Comparison of ENCODE assay signal across 16 cellular contexts in the genomic region with DNA sequence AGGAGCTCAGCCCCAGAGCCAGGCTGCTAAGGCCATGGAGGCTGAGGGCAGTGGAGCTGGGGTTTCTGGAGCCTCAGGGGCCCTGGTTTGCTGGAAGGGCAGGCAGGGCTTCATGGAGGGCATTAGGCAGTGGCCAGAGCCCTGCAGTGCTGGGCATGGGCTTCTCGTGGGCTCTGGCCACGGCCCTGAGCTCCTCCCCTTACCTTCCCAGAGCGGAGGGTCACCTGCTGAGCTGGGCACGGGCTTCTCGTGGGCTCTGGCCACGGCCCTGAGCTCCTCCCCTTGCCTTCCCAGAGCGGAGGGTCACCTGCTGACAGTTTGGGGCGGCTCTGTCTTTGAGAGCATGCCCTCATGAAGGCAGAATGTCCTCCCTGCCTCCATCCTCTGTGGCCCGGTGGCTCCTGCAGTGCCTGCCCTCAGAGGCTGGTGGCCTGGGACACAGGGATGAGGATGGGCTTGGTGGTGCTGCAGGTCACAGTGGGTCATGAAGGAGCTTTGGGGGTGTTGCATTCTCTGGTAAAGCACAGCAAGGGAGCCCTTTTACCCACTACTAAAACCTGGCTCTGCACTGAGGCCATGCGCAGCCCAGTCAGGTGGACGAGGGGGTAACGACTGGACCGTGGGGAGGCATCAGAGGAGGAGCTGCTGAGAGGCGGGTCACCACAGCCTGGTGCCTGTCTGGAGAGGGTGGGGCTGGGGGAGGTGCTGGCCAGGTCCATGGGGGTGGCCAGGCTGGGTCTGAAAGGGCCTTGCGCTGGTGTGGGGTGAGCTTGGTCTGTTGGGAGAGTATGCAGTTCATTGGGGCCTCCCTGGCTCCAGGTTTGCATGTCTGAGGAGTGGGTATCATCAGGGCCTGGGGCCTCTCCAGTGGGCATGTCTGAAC. TPM values are rescaled to one million over a fixed set of nuclear protein-coding genes. Genes with fewer than 3 reads are reported as not detected.
DNase-seq lines count a peak whose midpoint lies in the region; ATAC-seq and TF ChIP-seq lines count a peak whose summit lies in the region.
"Had no signal": no experiment of that assay in that cellular context is flagged by ENCODE, and none has a peak within 500 bp of the region (broad histone marks: within the 10 kb centered on the region; RNA-seq: fewer than 3 reads in every experiment).

No MANE protein-coding gene starts in this region.

- no peak overlapping the region for H3K27ac ChIP-seq in right cardiac atrium (ENCODE audit: low read length)
- peak overlapping the region; percentile 14 for H3K27ac ChIP-seq in RWPE1

- H3K9me3 ChIP-seq in right cardiac atrium (ENCODE audit: control insufficient read depth, low read length): no peaks in the 10 kb centered on the region

- WGBS in right cardiac atrium: 78% methylated on average over 15 of the region's 15 CpGs

- peaks cover 6% of the 10 kb centered on the region for H3K4me1 ChIP-seq in right cardiac atrium (ENCODE audit: control insufficient read depth, insufficient read depth, low read length)

- TF ChIP-seq CTCF in RWPE1 (conservative IDR thresholded peaks at IDR 0.05; ENCODE audit: low read depth): no peak
- TF ChIP-seq CTCF in natural killer cell (IDR thresholded peaks at IDR 0.05): no peak

- ATAC-seq in right cardiac atrium: no peak
- no peak for ATAC-seq in left cardiac atrium
- ATAC-seq in natural killer cell: no peak
- ATAC-seq: HepG2, Panc1 had no signal

- CTCF ChIA-PET in RWPE1 (lab: Yijun Ruan, JAX): interaction anchor here (0.6 kb wide), 1 partner anchor 229 kb away, joined by 3 read pairs; no protein-coding TSS in a partner anchor
- CTCF ChIA-PET in activated CD4-positive, alpha-beta memory T cell treated with anti-CD3 and anti-CD28 coated beads for 36 hours (lab: Charles Lee): no interaction called here

- intact Hi-C loops in right cardiac atrium (cut with DNase I) (no loop called here), left cardiac atrium (cut with DNase I) (no loop called here), natural killer cell (cut with micrococcal nuclease) (no loop called here)
- intact Hi-C loops in activated CD4-positive, alpha-beta memory T cell treated with anti-CD3 and anti-CD28 coated beads for 36 hours (cut with micrococcal nuclease): no loop called here

- H3K36me3 Mint-ChIP-seq in natural killer cell: no peaks in the 10 kb centered on the region
- H3K36me3 Mint-ChIP-seq in activated CD4-positive, alpha-beta memory T cell treated with anti-CD3 and anti-CD28 coated beads for 36 hours: peaks cover 15% of the 10 kb centered on the region

- no peaks in the 10 kb centered on the region for H3K27me3 Mint-ChIP-seq in natural killer cell (ENCODE audit: low read depth in 2 of 2)
- no peaks in the 10 kb centered on the region for H3K27me3 Mint-ChIP-seq in activated CD4-positive, alpha-beta memory T cell treated with anti-CD3 and anti-CD28 coated beads for 36 hours
- H3K27me3 Mint-ChIP-seq: B cell had no signal

- DNase-seq in right cardiac atrium: peak in 2 of 3 donors; percentile 32 to 36
- no peak for DNase-seq in left cardiac atrium
- no peak for DNase-seq in RWPE1 (ENCODE audit: low spot score)
- no peak for DNase-seq in natural killer cell
- no peak for DNase-seq in NCI-H1694 treated with DMSO at 0.1 percent for 48 hours (lab: John Stamatoyannopoulos, UW)
- DNase-seq in NCI-H524 (lab: John Stamatoyannopoulos, UW): no peak
- no peak for DNase-seq in activated CD4-positive, alpha-beta memory T cell treated with anti-CD3 and anti-CD28 coated beads for 36 hours
- DNase-seq: DMS 273 treated with DMSO at 0.1 percent for 48 hours, NCI-H1417, NCI-H2081 treated with DMSO at 0.1 percent for 48 hours, NCI-H345, NCI-H69, SHP77 treated with DMSO at 0.1 percent for 48 hours had no signal

- no peak overlapping the region for H3K27ac Mint-ChIP-seq in natural killer cell
- no peak overlapping the region for H3K27ac Mint-ChIP-seq in activated CD4-positive, alpha-beta memory T cell treated with anti-CD3 and anti-CD28 coated beads for 36 hours
- H3K27ac Mint-ChIP-seq: B cell had no signal

- H3K27me3 ChIP-seq in right cardiac atrium (ENCODE audit: control insufficient read depth, insufficient read depth): no peaks in the 10 kb centered on the region

- H3K9me3 Mint-ChIP-seq in natural killer cell: no peaks in the 10 kb centered on the region
- H3K9me3 Mint-ChIP-seq in activated CD4-positive, alpha-beta memory T cell treated with anti-CD3 and anti-CD28 coated beads for 36 hours: no peaks in the 10 kb centered on the region

- peak overlapping the region; percentile 40 for H3K4me3 Mint-ChIP-seq in natural killer cell
- H3K4me3 Mint-ChIP-seq in activated CD4-positive, alpha-beta memory T cell treated with anti-CD3 and anti-CD28 coated beads for 36 hours: no peak overlapping the region

- POLR2A ChIA-PET in RWPE1 (lab: Yijun Ruan, JAX; ENCODE audit: low non-redundant PET): no interaction called here
- POLR2A ChIA-PET in activated CD4-positive, alpha-beta memory T cell treated with anti-CD3 and anti-CD28 coated beads for 36 hours (lab: Charles Lee): interaction anchor here (1.0 to 2.3 kb wide), 2 partner anchors 9 to 19 kb away, joined by 3 to 12 read pairs; a partner anchor contains a TSS

- H3K4me3 ChIP-seq in right cardiac atrium (ENCODE audit: low read length): no peak overlapping the region

- H3K4me1 Mint-ChIP-seq in natural killer cell: peaks cover 21 to 37% of the 10 kb centered on the region in 2 donors
- peaks cover 20% of the 10 kb centered on the region for H3K4me1 Mint-ChIP-seq in activated CD4-positive, alpha-beta memory T cell treated with anti-CD3 and anti-CD28 coated beads for 36 hours (ENCODE audit: low read depth)

RNA-seq across cellular contexts. Expression of a gene that starts 2.9 kb away (rescaled TPM):
- total RNA-seq in right cardiac atrium (100 to 1,000 TPM; 103 to 114 (median 110) TPM), left cardiac atrium (100 to 1,000 TPM in 1 of 2 donors, 10 to 100 TPM in 1; 98.8 to 120 TPM), natural killer cell (100 to 1,000 TPM; 269 to 284 (median 273) TPM)
- polyA plus RNA-seq in right cardiac atrium: 105 TPM
- total RNA-seq in activated CD4-positive, alpha-beta memory T cell treated with anti-CD3 and anti-CD28 coated beads for 36 hours: 100 to 1,000 TPM; 292 to 294 TPM

RNA-seq across cellular contexts. Expression of a gene that starts 19.4 kb away (rescaled TPM):
- 100 to 1,000 TPM; 110 to 145 (median 121) TPM for total RNA-seq in right cardiac atrium
- 166 TPM for polyA plus RNA-seq in right cardiac atrium
- total RNA-seq in left cardiac atrium: 100 to 1,000 TPM; 124 to 128 TPM
- total RNA-seq in natural killer cell: 10 to 100 TPM; 14.6 to 19.2 (median 19.0) TPM
- 10 to 100 TPM; 50.7 to 52.5 TPM for total RNA-seq in activated CD4-positive, alpha-beta memory T cell treated with anti-CD3 and anti-CD28 coated beads for 36 hours

RNA-seq across cellular contexts. Expression of a gene that starts 34.6 kb away (rescaled TPM):
- total RNA-seq in right cardiac atrium (under 1 TPM; 0.17 to 0.43 (median 0.33) TPM), left cardiac atrium (under 1 TPM; 0.29 to 0.65 TPM), natural killer cell (1 to 10 TPM in 1 of 3 donors, under 1 TPM in 2; 0.19 to 1.4 (median 0.77) TPM)
- 0.48 TPM for polyA plus RNA-seq in right cardiac atrium
- under 1 TPM; 0.63 to 0.67 TPM for total RNA-seq in activated CD4-positive, alpha-beta memory T cell treated with anti-CD3 and anti-CD28 coated beads for 36 hours

RNA-seq across cellular contexts. Expression of a gene that starts 47.4 kb away (rescaled TPM):
- total RNA-seq in right cardiac atrium: 10 to 100 TPM; 11.8 to 16.1 (median 14.2) TPM
- polyA plus RNA-seq in right cardiac atrium: 13.7 TPM
- total RNA-seq in left cardiac atrium: 10 to 100 TPM; 11.9 to 15.0 TPM
- 10 to 100 TPM; 43.6 to 45.7 (median 45.7) TPM for total RNA-seq in natural killer cell
- 10 to 100 TPM; 19.3 to 19.6 TPM for total RNA-seq in activated CD4-positive, alpha-beta memory T cell treated with anti-CD3 and anti-CD28 coated beads for 36 hours

RNA-seq across cellular contexts. Expression of a gene that starts 56.2 kb away (rescaled TPM):
- total RNA-seq in right cardiac atrium (10 to 100 TPM; 20.2 to 24.8 (median 21.5) TPM), left cardiac atrium (10 to 100 TPM; 21.1 to 24.6 TPM), natural killer cell (10 to 100 TPM in 2 of 3 donors, 1 to 10 TPM in 1; 9.7 to 12.8 (median 12.4) TPM)
- 19.3 TPM for polyA plus RNA-seq in right cardiac atrium
- total RNA-seq in activated CD4-positive, alpha-beta memory T cell treated with anti-CD3 and anti-CD28 coated beads for 36 hours: 10 to 100 TPM; 19.3 to 19.5 TPM

Comparison
In these comparisons a context has a peak if more than half of its experiments do, and no peak if none do; other contexts are left out.
1. DNase-seq: peak in right cardiac atrium (2 of 3); none in left cardiac atrium (single experiment), RWPE1 (single experiment), natural killer cell (single experiment), NCI-H1694 treated with DMSO at 0.1 percent for 48 hours (single experiment), NCI-H524 (0 of 2) and activated CD4-positive, alpha-beta memory T cell treated with anti-CD3 and anti-CD28 coated beads for 36 hours (single experiment).